1 cellular context compared by ENCODE assay signal in genomic region chr17:74445156-74445555, GRCh38.
TF ChIP-seq lines count a peak whose summit lies in the region.

No MANE protein-coding gene starts in this region.

TF ChIP-seq in H1, 55 proteins besides CTCF, POLR2A, EP300 and RAD21:
- TF ChIP-seq CEBPB (IDR thresholded peaks at IDR 0.05; ENCODE audit: low read depth, low read length) (no peak), RBBP5 (IDR thresholded peaks at IDR 0.05; ENCODE audit: borderline replicate concordance, low read depth, low read length) (no peak), SIX5 (IDR thresholded peaks at IDR 0.05; ENCODE audit: low read depth, low read length) (no peak), CTBP2 (IDR thresholded peaks at IDR 0.05; ENCODE audit: borderline replicate concordance, insufficient read depth, insufficient read length, low read length) (no peak), SAP30 (IDR thresholded peaks at IDR 0.05; ENCODE audit: insufficient read depth, insufficient replicate concordance, low read length) (no peak), RNF2 (IDR thresholded peaks at IDR 0.05; ENCODE audit: borderline replicate concordance, low read depth, low read length, missing control alignments, poor library complexity, severe bottlenecking) (no peak), KDM1A (IDR thresholded peaks at IDR 0.05; ENCODE audit: borderline replicate concordance, low read length) (no peak), ASH2L (IDR thresholded peaks at IDR 0.05; ENCODE audit: low read length) (no peak), BRCA1 (IDR thresholded peaks at IDR 0.05; ENCODE audit: low read depth, low read length) (no peak), ATF3 (IDR thresholded peaks at IDR 0.05; ENCODE audit: insufficient read depth, low read depth, low read length) (no peak), HDAC6 (IDR thresholded peaks at IDR 0.05; ENCODE audit: low read depth, low read length) (no peak), RXRA (IDR thresholded peaks at IDR 0.05; ENCODE audit: insufficient read depth, low read depth, low read length) (no peak), TCF12 (IDR thresholded peaks at IDR 0.05; ENCODE audit: low read depth, low read length) (no peak), BACH1 (IDR thresholded peaks at IDR 0.05; ENCODE audit: low read length) (no peak), NRF1 (IDR thresholded peaks at IDR 0.05; ENCODE audit: low read depth, low read length) (no peak), ZNF274 (IDR thresholded peaks at IDR 0.05; ENCODE audit: borderline replicate concordance, extremely low read depth, low read length) (no peak), SP1 (IDR thresholded peaks at IDR 0.05; ENCODE audit: low read depth, low read length) (no peak), E2F6 (IDR thresholded peaks at IDR 0.05) (no peak), CBX5 (IDR thresholded peaks at IDR 0.05; ENCODE audit: low read depth, low read length) (no peak)
